In genomic region chr15:91335702-91336101, GRCh38 we compare ENCODE assay signal across 17 cellular contexts.
DNase-seq lines count a peak whose midpoint lies in the region; FAIRE-seq and TF ChIP-seq lines count a peak whose summit lies in the region.
"Had no signal": no experiment of that assay in that cellular context is flagged by ENCODE, and none has a peak within 500 bp of the region (broad histone marks: within the 10 kb centered on the region; RNA-seq: fewer than 3 reads in every experiment).

No MANE protein-coding gene starts in this region.

- no peak for FAIRE-seq in D721Med (lab: Jason Lieb, UNC)
- FAIRE-seq: GM12892, H1 had no signal

- no peaks in the 10 kb centered on the region for H3K9me3 ChIP-seq in BE2C

- no peaks in the 10 kb centered on the region for H3K27me3 ChIP-seq in BE2C
- H3K27me3 ChIP-seq: BLaER1 treated with 17β-estradiol and CSF1 and Interleukin-3, amounts not matched to agents 10 nM and 100 nM had no signal

- peak; percentile 61 for DNase-seq in NCI-H748 (lab: John Stamatoyannopoulos, UW; ENCODE audit: unreplicated experiment)
- no peak for DNase-seq in NCI-H748 treated with DMSO at 0.1 percent for 48 hours (lab: John Stamatoyannopoulos, UW)
- peak; percentile 23 for DNase-seq in BE2C
- peak; percentile 73 for DNase-seq in SK-N-DZ (ENCODE audit: low spot score)
- DNase-seq in left kidney (ENCODE audit: low read depth, low spot score) = peak; percentile 4
- DNase-seq in D721Med (ENCODE audit: insufficient read length, low spot score) = no peak
- no peak for DNase-seq in SHP77 treated with DMSO at 0.1 percent for 48 hours (lab: John Stamatoyannopoulos, UW)
- DNase-seq: CD4-positive, alpha-beta T cell; CD8-positive, alpha-beta memory T cell; DMS53; DMS79 treated with DMSO at 0.1 percent for 48 hours; GF-D8; H7; HCEC 1CT had no signal

- H3K4me1 ChIP-seq in BE2C = peaks cover 8% of the 10 kb centered on the region; the same call in 1 of the 2 replicates

- no peaks in the 10 kb centered on the region for H3K36me3 ChIP-seq in BE2C
- H3K36me3 ChIP-seq: BLaER1 treated with 17β-estradiol and CSF1 and Interleukin-3, amounts not matched to agents 10 nM and 100 nM had no signal

- no peak overlapping the region for H3K4me3 ChIP-seq in BE2C (ENCODE audit: low read depth, low read length)
- H3K4me3 ChIP-seq: BLaER1 treated with 17β-estradiol and CSF1 and Interleukin-3, amounts not matched to agents 10 nM and 100 nM had no signal

- no peak for TF ChIP-seq CTCF in BE2C (IDR thresholded peaks at IDR 0.05; ENCODE audit: low read depth, low read length)
- no peak for TF ChIP-seq CTCF in D721Med (IDR thresholded peaks at IDR 0.05; ENCODE audit: insufficient read depth, missing control alignments)

Comparison
In these comparisons a context has a peak if more than half of its experiments do, and no peak if none do; other contexts are left out.
1. DNase-seq: peak in NCI-H748 (single experiment), BE2C (single experiment), SK-N-DZ (single experiment) and left kidney (single experiment); none in NCI-H748 treated with DMSO at 0.1 percent for 48 hours (single experiment), D721Med (single experiment) and SHP77 treated with DMSO at 0.1 percent for 48 hours (single experiment).